17 cellular contexts compared by ENCODE assay signal in the genomic region with DNA sequence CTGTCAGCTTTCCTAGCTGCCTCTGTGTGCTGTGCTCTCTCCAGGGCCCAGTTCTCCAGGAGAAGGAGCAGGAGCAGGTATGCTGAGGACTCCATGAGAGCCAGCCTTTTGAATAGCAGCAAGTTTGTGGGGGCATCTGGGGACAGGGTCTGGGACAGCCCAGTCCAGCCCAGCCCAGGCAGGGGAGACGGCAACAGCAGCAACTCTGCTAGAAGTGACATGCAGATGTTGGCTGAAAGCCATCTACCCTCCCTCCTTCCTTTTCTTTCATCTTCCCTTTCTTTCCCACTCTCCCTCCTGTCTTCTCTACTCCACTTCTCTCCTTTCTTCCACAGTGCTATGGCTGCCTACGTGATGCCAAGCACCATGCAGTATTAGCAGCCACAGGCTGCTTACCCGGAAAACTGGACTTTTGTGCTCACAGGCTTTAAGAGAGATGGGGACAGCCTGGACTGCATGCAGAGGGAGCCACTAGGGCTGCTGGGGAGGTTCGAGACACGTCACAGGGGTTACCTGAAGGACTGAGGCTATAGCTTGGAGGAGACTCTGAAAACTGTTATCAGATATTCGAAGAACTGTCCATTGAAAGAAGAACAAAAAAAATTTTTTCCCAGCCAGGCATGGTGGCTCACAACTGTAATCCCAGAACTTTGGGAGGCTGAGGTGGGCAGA. TPM values are rescaled to one million over a fixed set of nuclear protein-coding genes. Genes with fewer than 3 reads are reported as not detected.
DNase-seq lines count a peak whose midpoint lies in the region; ATAC-seq and TF ChIP-seq lines count a peak whose summit lies in the region.
"Had no signal": no experiment of that assay in that cellular context is flagged by ENCODE, and none has a peak within 500 bp of the region (broad histone marks: within the 10 kb centered on the region; RNA-seq: fewer than 3 reads in every experiment).

No MANE protein-coding gene starts in this region.

- DNase-seq in natural killer cell treated with Interleukin-12 subunit alpha and Interleukin-12 subunit beta and Interleukin-15 and Interleukin-18, amount 100 ng/mL, for 72 hours (ENCODE audit: low spot score): no peak
- DNase-seq in natural killer cell (no peak), RPMI8226 (peak; percentile 72), aorta (peak in 1 of 2 donors; percentile 9), chondrocyte (ENCODE audit: low spot score) (no peak), NCI-H2029 (lab: John Stamatoyannopoulos, UW) (no peak)
- DNase-seq: cortex of kidney; left colon; NCI-H1436; posterior cingulate gyrus; stimulated activated CD4-positive, alpha-beta T cell treated with anti-CD3 and anti-CD28 coated beads, Interleukin-12 subunit alpha, Interleukin-12 subunit beta, amount 100 ng/mL, for 4 hours had no signal

- H3K4me1 ChIP-seq in aorta (ENCODE audit: control insufficient read depth in 1 of 2, insufficient read depth in 2 of 2, low read length in 2 of 2): no peaks in the 10 kb centered on the region
- H3K4me1 ChIP-seq: esophagus muscularis mucosa had no signal

- no peaks in the 10 kb centered on the region for H3K36me3 ChIP-seq in aorta (ENCODE audit: control insufficient read depth in 1 of 2, insufficient read depth in 2 of 2, low read length in 1 of 2)
- H3K36me3 ChIP-seq: esophagus muscularis mucosa, HAP-1 had no signal

- H3K36me3 Mint-ChIP-seq in natural killer cell treated with Interleukin-12 subunit alpha and Interleukin-12 subunit beta and Interleukin-15 and Interleukin-18, amount 100 ng/mL, for 72 hours: no peaks in the 10 kb centered on the region
- H3K36me3 Mint-ChIP-seq in natural killer cell: no peaks in the 10 kb centered on the region
- no peaks in the 10 kb centered on the region for H3K36me3 Mint-ChIP-seq in chondrocyte (ENCODE audit: low read depth)

- ATAC-seq in natural killer cell treated with Interleukin-12 subunit alpha and Interleukin-12 subunit beta and Interleukin-15 and Interleukin-18, amount 100 ng/mL, for 72 hours: no peak
- ATAC-seq in natural killer cell (no peak), aorta (ENCODE audit: low FRiP score) (peak; percentile 38), HG02623 (IDR thresholded peaks at IDR 0.05; ENCODE audit: unreplicated experiment) (no peak)
- ATAC-seq: left colon had no signal

- H3K27ac Mint-ChIP-seq in natural killer cell treated with Interleukin-12 subunit alpha and Interleukin-12 subunit beta and Interleukin-15 and Interleukin-18, amount 100 ng/mL, for 72 hours: peak overlapping the region; percentile 60 to 89
- H3K27ac Mint-ChIP-seq in natural killer cell: peak overlapping the region in 1 of 2 donors; percentile 46
- H3K27ac Mint-ChIP-seq in chondrocyte (ENCODE audit: unreplicated experiment): no peak overlapping the region

- TF ChIP-seq CTCF in natural killer cell (IDR thresholded peaks at IDR 0.05) (no peak), chondrocyte (IDR thresholded peaks at IDR 0.05) (no peak)

- H3K4me1 Mint-ChIP-seq in natural killer cell treated with Interleukin-12 subunit alpha and Interleukin-12 subunit beta and Interleukin-15 and Interleukin-18, amount 100 ng/mL, for 72 hours (ENCODE audit: low read depth in 2 of 2): peaks cover 48 to 63% of the 10 kb centered on the region in 2 donors
- H3K4me1 Mint-ChIP-seq in natural killer cell (peaks cover 32% of the 10 kb centered on the region in 2 donors), chondrocyte (ENCODE audit: low read depth) (peaks cover 43% of the 10 kb centered on the region)

- intact Hi-C loops in natural killer cell (cut with micrococcal nuclease): no loop called here
- intact Hi-C loops in aorta (cut with DNase I): no loop called here

- H3K4me3 ChIP-seq in aorta (ENCODE audit: low read length in 2 of 2): no peak overlapping the region
- H3K4me3 ChIP-seq: esophagus muscularis mucosa, HAP-1, hepatocyte had no signal

- WGBS in aorta, 2 donors: 64 to 71% methylated on average over 6 of the region's 6 CpGs

- H3K27ac ChIP-seq in cingulate gyrus (ENCODE audit: low read depth, low read length) (peak overlapping the region; percentile 42), aorta (ENCODE audit: low read depth in 1 of 2, low read length in 2 of 2) (no peak overlapping the region)
- H3K27ac ChIP-seq: C4-2B, esophagus muscularis mucosa, hepatocyte had no signal

- H3K9me3 ChIP-seq in aorta (ENCODE audit: control insufficient read depth, low read length): no peaks in the 10 kb centered on the region
- H3K9me3 ChIP-seq: esophagus muscularis mucosa, HAP-1 had no signal

- peaks cover 2 to 5% of the 10 kb centered on the region in 2 donors for H3K27me3 Mint-ChIP-seq in natural killer cell treated with Interleukin-12 subunit alpha and Interleukin-12 subunit beta and Interleukin-15 and Interleukin-18, amount 100 ng/mL, for 72 hours
- no peaks in the 10 kb centered on the region for H3K27me3 Mint-ChIP-seq in natural killer cell (ENCODE audit: low read depth in 2 of 2)
- H3K27me3 Mint-ChIP-seq in chondrocyte (ENCODE audit: low read depth): no peaks in the 10 kb centered on the region

- peak overlapping the region; percentile 62 for H3K4me3 Mint-ChIP-seq in natural killer cell treated with Interleukin-12 subunit alpha and Interleukin-12 subunit beta and Interleukin-15 and Interleukin-18, amount 100 ng/mL, for 72 hours
- H3K4me3 Mint-ChIP-seq in natural killer cell (no peak overlapping the region), chondrocyte (ENCODE audit: unreplicated experiment) (no peak overlapping the region)

- H3K27me3 ChIP-seq in aorta (ENCODE audit: control insufficient read depth in 1 of 2, insufficient read depth in 2 of 2, low read length in 1 of 2): no peaks in the 10 kb centered on the region
- H3K27me3 ChIP-seq: esophagus muscularis mucosa, hepatocyte had no signal

- H3K9me3 Mint-ChIP-seq in natural killer cell treated with Interleukin-12 subunit alpha and Interleukin-12 subunit beta and Interleukin-15 and Interleukin-18, amount 100 ng/mL, for 72 hours: peaks cover 5% of the 10 kb centered on the region
- H3K9me3 Mint-ChIP-seq in natural killer cell (peaks cover 0 to 2% of the 10 kb centered on the region in 2 donors), chondrocyte (ENCODE audit: low read depth) (no peaks in the 10 kb centered on the region)

RNA-seq across cellular contexts. Expression of a gene that starts 23.8 kb away (rescaled TPM):
- total RNA-seq in natural killer cell treated with Interleukin-12 subunit alpha and Interleukin-12 subunit beta and Interleukin-15 and Interleukin-18, amount 100 ng/mL, for 72 hours: 100 to 1,000 TPM; 221 to 318 TPM
- total RNA-seq in natural killer cell (100 to 1,000 TPM; 227 to 240 (median 238) TPM), aorta (100 to 1,000 TPM; 182 to 226 TPM), chondrocyte (247 to 287 TPM (median 251 TPM) in 3 replicates)
- polyA plus RNA-seq in aorta: 100 to 1,000 TPM; 175 to 241 TPM
